1 cellular context compared by ENCODE assay signal in the genomic region with DNA sequence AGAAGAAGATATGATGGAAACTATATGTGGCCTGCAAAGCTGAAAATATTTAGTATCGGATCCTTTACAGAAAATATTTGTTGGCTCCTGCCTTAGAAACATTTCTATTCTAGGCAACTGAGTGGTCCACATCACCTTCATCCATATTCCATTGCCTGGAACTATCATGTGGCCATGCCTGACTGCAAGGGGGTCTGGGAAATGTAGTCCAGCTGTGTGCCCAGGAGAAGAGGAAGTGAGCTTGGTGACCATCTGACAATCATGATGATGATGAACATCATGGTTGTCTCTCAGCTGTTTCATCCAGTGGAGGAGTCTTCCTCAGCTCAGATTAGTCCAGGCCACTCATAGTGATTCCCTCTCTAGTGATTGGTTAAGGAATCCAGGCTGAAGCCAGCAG.
TF ChIP-seq lines count a peak whose summit lies in the region.

No MANE protein-coding gene starts in this region.

TF ChIP-seq in HepG2, 621 proteins besides CTCF, POLR2A, EP300 and RAD21 (continued from another document):
- TF ChIP-seq, protein P1, sequence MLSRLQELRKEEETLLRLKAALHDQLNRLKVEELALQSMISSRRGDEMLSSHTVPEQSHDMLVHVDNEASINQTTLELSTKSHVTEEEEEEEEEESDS (CRISPR knock-in tag; IDR thresholded peaks at IDR 0.05; ENCODE audit: borderline replicate concordance) = no peak
- TF ChIP-seq, protein P2, sequence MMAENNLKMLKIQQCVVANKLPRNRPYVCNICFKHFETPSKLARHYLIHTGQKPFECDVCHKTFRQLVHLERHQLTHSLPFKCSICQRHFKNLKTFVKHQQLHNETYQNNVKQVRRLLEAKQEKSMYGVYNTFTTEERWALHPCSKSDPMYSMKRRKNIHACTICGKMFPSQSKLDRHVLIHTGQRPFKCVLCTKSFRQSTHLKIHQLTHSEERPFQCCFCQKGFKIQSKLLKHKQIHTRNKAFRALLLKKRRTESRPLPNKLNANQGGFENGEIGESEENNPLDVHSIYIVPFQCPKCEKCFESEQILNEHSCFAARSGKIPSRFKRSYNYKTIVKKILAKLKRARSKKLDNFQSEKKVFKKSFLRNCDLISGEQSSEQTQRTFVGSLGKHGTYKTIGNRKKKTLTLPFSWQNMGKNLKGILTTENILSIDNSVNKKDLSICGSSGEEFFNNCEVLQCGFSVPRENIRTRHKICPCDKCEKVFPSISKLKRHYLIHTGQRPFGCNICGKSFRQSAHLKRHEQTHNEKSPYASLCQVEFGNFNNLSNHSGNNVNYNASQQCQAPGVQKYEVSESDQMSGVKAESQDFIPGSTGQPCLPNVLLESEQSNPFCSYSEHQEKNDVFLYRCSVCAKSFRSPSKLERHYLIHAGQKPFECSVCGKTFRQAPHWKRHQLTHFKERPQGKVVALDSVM (CRISPR knock-in tag; IDR thresholded peaks at IDR 0.05) = no peak
- TF ChIP-seq ZNF558 (CRISPR knock-in tag; IDR thresholded peaks at IDR 0.05; ENCODE audit: borderline replicate concordance) = no peak
- TF ChIP-seq, protein P3, sequence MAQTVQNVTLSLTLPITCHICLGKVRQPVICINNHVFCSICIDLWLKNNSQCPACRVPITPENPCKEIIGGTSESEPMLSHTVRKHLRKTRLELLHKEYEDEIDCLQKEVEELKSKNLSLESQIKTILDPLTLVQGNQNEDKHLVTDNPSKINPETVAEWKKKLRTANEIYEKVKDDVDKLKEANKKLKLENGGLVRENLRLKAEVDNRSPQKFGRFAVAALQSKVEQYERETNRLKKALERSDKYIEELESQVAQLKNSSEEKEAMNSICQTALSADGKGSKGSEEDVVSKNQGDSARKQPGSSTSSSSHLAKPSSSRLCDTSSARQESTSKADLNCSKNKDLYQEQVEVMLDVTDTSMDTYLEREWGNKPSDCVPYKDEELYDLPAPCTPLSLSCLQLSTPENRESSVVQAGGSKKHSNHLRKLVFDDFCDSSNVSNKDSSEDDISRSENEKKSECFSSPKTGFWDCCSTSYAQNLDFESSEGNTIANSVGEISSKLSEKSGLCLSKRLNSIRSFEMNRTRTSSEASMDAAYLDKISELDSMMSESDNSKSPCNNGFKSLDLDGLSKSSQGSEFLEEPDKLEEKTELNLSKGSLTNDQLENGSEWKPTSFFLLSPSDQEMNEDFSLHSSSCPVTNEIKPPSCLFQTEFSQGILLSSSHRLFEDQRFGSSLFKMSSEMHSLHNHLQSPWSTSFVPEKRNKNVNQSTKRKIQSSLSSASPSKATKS (CRISPR knock-in tag; IDR thresholded peaks at IDR 0.05) = no peak
- TF ChIP-seq DNMT1 (CRISPR knock-in tag; IDR thresholded peaks at IDR 0.05) = no peak
- TF ChIP-seq, protein P4, sequence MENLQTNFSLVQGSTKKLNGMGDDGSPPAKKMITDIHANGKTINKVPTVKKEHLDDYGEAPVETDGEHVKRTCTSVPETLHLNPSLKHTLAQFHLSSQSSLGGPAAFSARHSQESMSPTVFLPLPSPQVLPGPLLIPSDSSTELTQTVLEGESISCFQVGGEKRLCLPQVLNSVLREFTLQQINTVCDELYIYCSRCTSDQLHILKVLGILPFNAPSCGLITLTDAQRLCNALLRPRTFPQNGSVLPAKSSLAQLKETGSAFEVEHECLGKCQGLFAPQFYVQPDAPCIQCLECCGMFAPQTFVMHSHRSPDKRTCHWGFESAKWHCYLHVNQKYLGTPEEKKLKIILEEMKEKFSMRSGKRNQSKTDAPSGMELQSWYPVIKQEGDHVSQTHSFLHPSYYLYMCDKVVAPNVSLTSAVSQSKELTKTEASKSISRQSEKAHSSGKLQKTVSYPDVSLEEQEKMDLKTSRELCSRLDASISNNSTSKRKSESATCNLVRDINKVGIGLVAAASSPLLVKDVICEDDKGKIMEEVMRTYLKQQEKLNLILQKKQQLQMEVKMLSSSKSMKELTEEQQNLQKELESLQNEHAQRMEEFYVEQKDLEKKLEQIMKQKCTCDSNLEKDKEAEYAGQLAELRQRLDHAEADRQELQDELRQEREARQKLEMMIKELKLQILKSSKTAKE (CRISPR knock-in tag; IDR thresholded peaks at IDR 0.05; ENCODE audit: borderline replicate concordance) = no peak
